8 cellular contexts compared by ENCODE assay signal in the genomic region with DNA sequence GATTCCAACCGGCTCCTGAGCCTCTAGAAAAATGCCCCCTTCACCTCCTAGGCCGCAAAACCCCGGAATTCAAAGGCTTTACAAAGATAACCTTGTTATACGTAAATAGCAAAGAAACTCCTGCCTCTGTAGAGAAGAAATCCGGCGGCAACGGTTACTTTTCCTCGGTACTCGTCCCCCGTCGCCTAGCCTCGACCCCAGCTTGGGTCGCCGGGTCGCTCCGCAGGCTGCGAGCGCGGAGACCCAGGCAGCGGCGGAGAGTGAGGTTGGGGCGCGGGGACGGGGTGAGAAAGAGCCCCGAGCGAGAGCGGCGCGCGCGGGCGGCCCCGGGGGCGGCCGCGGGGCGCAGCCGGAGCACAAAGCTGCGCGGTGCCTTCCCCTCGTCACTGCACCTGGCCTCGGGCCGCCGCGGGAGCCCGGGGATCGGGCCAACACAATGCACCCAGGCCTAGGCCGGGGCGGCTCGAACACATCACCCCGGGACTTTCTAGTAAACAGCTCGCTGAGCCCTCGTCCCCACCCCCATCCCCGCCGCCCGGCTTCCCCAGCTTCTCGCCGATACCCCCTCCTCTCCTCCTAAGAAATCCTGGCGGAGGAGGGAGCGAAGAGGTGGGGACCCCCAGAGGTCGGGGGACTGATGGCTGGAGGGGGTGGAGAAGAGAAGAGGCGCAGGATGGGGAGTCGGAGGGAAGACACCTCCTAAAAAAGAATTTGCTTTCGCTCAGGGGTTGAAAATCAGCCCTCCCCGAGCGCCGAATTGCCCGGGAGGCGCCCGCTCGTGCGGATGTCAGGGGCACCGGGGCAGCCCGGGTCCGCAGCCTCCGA. TPM values are rescaled to one million over a fixed set of nuclear protein-coding genes. Genes with fewer than 3 reads are reported as not detected.
DNase-seq lines count a peak whose midpoint lies in the region; ATAC-seq and TF ChIP-seq lines count a peak whose summit lies in the region.

No MANE protein-coding gene starts in this region.

- H2AFZ ChIP-seq in hepatocyte = peak overlapping the region; percentile 91

- DNase-seq in GM03348 (ENCODE audit: low spot score) (peak; percentile 27), hepatocyte (ENCODE audit: low spot score) (peak; percentile 49), retina (peak; percentile 84)
- DNase-seq in effector CD4-positive, alpha-beta T cell = no peak

- H3K27ac ChIP-seq in angular gyrus (ENCODE audit: low read depth, low read length) (peak overlapping the region; percentile 63), hepatocyte (peak overlapping the region; percentile 91)

- peaks cover 34% of the 10 kb centered on the region for H3K27me3 ChIP-seq in hepatocyte

- H3K4me2 ChIP-seq in hepatocyte = peak overlapping the region; percentile 86

- no peaks in the 10 kb centered on the region for H3K36me3 ChIP-seq in hepatocyte (replicated peaks; ENCODE audit: insufficient read depth, low read depth)

- no peaks in the 10 kb centered on the region for H4K20me1 ChIP-seq in hepatocyte (ENCODE audit: insufficient read depth, poor library complexity, severe bottlenecking)

- ATAC-seq in HG02870 (IDR thresholded peaks at IDR 0.05; ENCODE audit: unreplicated experiment) (peak; percentile 26), GM19467 (IDR thresholded peaks at IDR 0.05; ENCODE audit: unreplicated experiment) (no peak), GM18519 (IDR thresholded peaks at IDR 0.05; ENCODE audit: low FRiP score, unreplicated experiment) (no peak)

- no peak for TF ChIP-seq CTCF in hepatocyte (IDR thresholded peaks at IDR 0.05; ENCODE audit: poor library complexity)

- H3K9me3 ChIP-seq in hepatocyte (ENCODE audit: low read depth) = no peaks in the 10 kb centered on the region

- H3K4me1 ChIP-seq in hepatocyte (ENCODE audit: insufficient read depth) = no peaks in the 10 kb centered on the region

- WGBS in hepatocyte (ENCODE audit: low lambda C conversion rate, missing lambda C conversion rate) = 2% methylated on average over 40 of the region's 76 CpGs

- no peaks in the 10 kb centered on the region for H3K9me2 ChIP-seq in hepatocyte (replicated peaks; ENCODE audit: insufficient read depth)

- peak overlapping the region; percentile 92 for H3K4me3 ChIP-seq in hepatocyte

- H3K79me2 ChIP-seq in hepatocyte = peaks cover 18% of the 10 kb centered on the region

RNA-seq across cellular contexts. Expression of a gene that starts 0.9 kb away (rescaled TPM):
- total RNA-seq in hepatocyte = 7.5 and 7.6 TPM in 2 replicates
- polyA plus RNA-seq in hepatocyte = 7.0 and 7.9 TPM in 2 replicates
